In genomic region chr9:126862461-126862830, GRCh38 we compare ENCODE assay signal across 9 cellular contexts. TPM values are rescaled to one million over a fixed set of nuclear protein-coding genes. Genes with fewer than 3 reads are reported as not detected.
A peak's percentile ranks its signal among the peaks of the same experiment; 100 is the strongest.
DNase-seq lines count a peak whose midpoint lies in the region; ATAC-seq and TF ChIP-seq lines count a peak whose summit lies in the region.
"Had no signal": no experiment of that assay in that cellular context is flagged by ENCODE, and none has a peak within 500 bp of the region (broad histone marks: within the 10 kb centered on the region; RNA-seq: fewer than 3 reads in every experiment).

No MANE protein-coding gene starts in this region.

- ATAC-seq in GM18519 (IDR thresholded peaks at IDR 0.05; ENCODE audit: low FRiP score, unreplicated experiment) (no peak), GM21515 (IDR thresholded peaks at IDR 0.05; ENCODE audit: unreplicated experiment) (no peak)

- H3K27me3 ChIP-seq in AG04450 (ENCODE audit: control insufficient read depth, insufficient read depth, low read length) (peaks cover 12% of the 10 kb centered on the region), HUES48 (ENCODE audit: control insufficient read depth, insufficient read depth, low read length) (no peaks in the 10 kb centered on the region), breast epithelium (no peaks in the 10 kb centered on the region), sigmoid colon (no peaks in the 10 kb centered on the region)

- peak overlapping the region; percentile 90 for H3K4me3 ChIP-seq in AG04450 (ENCODE audit: low read depth, low read length)
- peak overlapping the region; percentile 74 for H3K4me3 ChIP-seq in HUES48 (ENCODE audit: low read depth, low read length)
- peak overlapping the region; percentile 90 to 96 (median 95) for H3K4me3 ChIP-seq in breast epithelium
- H3K4me3 ChIP-seq in sigmoid colon = peak overlapping the region in 2 of 4 donors; percentile 94 to 99

- no peak overlapping the region for H3K27ac ChIP-seq in AG04450 (ENCODE audit: low read depth, low read length)
- peak overlapping the region; percentile 30 for H3K27ac ChIP-seq in HUES48 (ENCODE audit: low read depth, low read length)
- peak overlapping the region; percentile 10 to 93 for H3K27ac ChIP-seq in breast epithelium
- H3K27ac ChIP-seq in sigmoid colon = peak overlapping the region in 2 of 4 donors; percentile 92 to 94

- CTCF ChIA-PET in AG04450 (lab: Charles Lee) = interaction anchor here (0.9 kb wide), 1 partner anchor 33 kb away, joined by 3 read pairs; no protein-coding TSS in a partner anchor

- H3K9me3 ChIP-seq in AG04450 (ENCODE audit: control insufficient read depth, insufficient read depth, low read length) (no peaks in the 10 kb centered on the region; the same call in 1 of the 2 replicates), HUES48 (ENCODE audit: control insufficient read depth, insufficient read depth, low read length) (no peaks in the 10 kb centered on the region), breast epithelium (no peaks in the 10 kb centered on the region), sigmoid colon (no peaks in the 10 kb centered on the region)

- TF ChIP-seq EP300 in sigmoid colon (IDR thresholded peaks at IDR 0.05) = no peak

- TF ChIP-seq CTCF in AG04450 (IDR thresholded peaks at IDR 0.05; ENCODE audit: low read depth, low read length) = no peak
- TF ChIP-seq CTCF in breast epithelium (IDR thresholded peaks at IDR 0.05) = no peak
- no peak for TF ChIP-seq CTCF in sigmoid colon (IDR thresholded peaks at IDR 0.05)

- H3K4me1 ChIP-seq in HUES48 (ENCODE audit: control insufficient read depth, insufficient read depth, low read length) (peaks cover 21% of the 10 kb centered on the region), breast epithelium (peaks cover 5 to 6% of the 10 kb centered on the region in 2 donors), sigmoid colon (peaks cover 0 to 42% (median 29%) of the 10 kb centered on the region in 4 donors)

- WGBS in sigmoid colon, 2 donors = 14 to 29% methylated on average over 4 of the region's 4 CpGs

- POLR2A ChIA-PET in AG04450 (lab: Yijun Ruan, JAX) = no interaction called here

- H3K9ac ChIP-seq in HUES48 (ENCODE audit: low read depth, low read length) = no peak overlapping the region

- intact Hi-C loops in breast epithelium (cut with DNase I; ENCODE audit: low total_unique reads) = no loop called here
- intact Hi-C loops in sigmoid colon (cut with DNase I) = no loop called here

- no peak for TF ChIP-seq POLR2A in breast epithelium (IDR thresholded peaks at IDR 0.05)
- no peak for TF ChIP-seq POLR2A in sigmoid colon (IDR thresholded peaks at IDR 0.05)

- DNase-seq in AG04450 (ENCODE audit: low read depth, low spot score) = no peak
- no peak for DNase-seq in breast epithelium (ENCODE audit: low spot score in 2 of 2)
- DNase-seq in midbrain (lab: John Stamatoyannopoulos, UW) = peak; percentile 36
- no peak for DNase-seq in sigmoid colon
- no peak for DNase-seq in NCI-H2029 (lab: John Stamatoyannopoulos, UW)
- DNase-seq: stimulated activated CD4-positive, alpha-beta T cell treated with anti-CD3 and anti-CD28 coated beads, Interleukin-12 subunit alpha, Interleukin-12 subunit beta, amount 100 ng/mL, for 4 hours had no signal

- H3K36me3 ChIP-seq in HUES48 (ENCODE audit: control insufficient read depth, insufficient read depth, low read length) (peaks cover 24% of the 10 kb centered on the region), breast epithelium (no peaks in the 10 kb centered on the region), sigmoid colon (peaks cover 0 to 18% (median 3%) of the 10 kb centered on the region in 4 donors)

RNA-seq across cellular contexts. Expression of gene ZBTB34, which starts 2.0 kb away (rescaled TPM):
- polyA plus RNA-seq in AG04450 (2011; rRNA removed) (8.0 and 9.4 TPM in 2 replicates), sigmoid colon (1 to 10 TPM; 1.4 to 3.1 (median 1.8) TPM)
- 14.4 and 16.2 TPM in 2 replicates for polyA minus RNA-seq in AG04450 (2011; rRNA and poly(A)+ RNA removed)
- total RNA-seq in breast epithelium (10 to 100 TPM in 2 of 3 donors, 1 to 10 TPM in 1; 9.2 to 13.9 (median 12.2) TPM), sigmoid colon (10 to 100 TPM in 1 of 4 donors, 1 to 10 TPM in 3; 8.9 to 11.4 (median 9.7) TPM)

RNA-seq across cellular contexts. Expression of gene RALGPS1, which starts 52.1 kb away (rescaled TPM):
- polyA plus RNA-seq in AG04450 (2011; rRNA removed) = 4.4 and 4.6 TPM in 2 replicates
- 5.0 and 8.9 TPM in 2 replicates for polyA minus RNA-seq in AG04450 (2011; rRNA and poly(A)+ RNA removed)
- total RNA-seq in breast epithelium = 10 to 100 TPM in 2 of 3 donors, 1 to 10 TPM in 1; 5.8 to 30.7 (median 15.1) TPM
- 10 to 100 TPM; 11.4 to 18.6 (median 14.3) TPM for total RNA-seq in sigmoid colon
- polyA plus RNA-seq in sigmoid colon = 10 to 100 TPM in 1 of 3 donors, 1 to 10 TPM in 2; 6.6 to 11.0 (median 9.0) TPM

RNA-seq across cellular contexts. Expression of gene ZBTB43, which starts 57.6 kb away (rescaled TPM):
- 11.7 and 12.3 TPM in 2 replicates for polyA plus RNA-seq in AG04450 (2011; rRNA removed)
- polyA minus RNA-seq in AG04450 (2011; rRNA and poly(A)+ RNA removed) = 10.2 and 11.5 TPM in 2 replicates
- 10 to 100 TPM; 10.9 to 20.6 (median 13.1) TPM for total RNA-seq in breast epithelium
- total RNA-seq in sigmoid colon = 10 to 100 TPM in 1 of 4 donors, 1 to 10 TPM in 3; 6.7 to 12.2 (median 7.9) TPM
- polyA plus RNA-seq in sigmoid colon = 1 to 10 TPM; 1.8 to 4.6 (median 3.0) TPM
